In the genomic region with DNA sequence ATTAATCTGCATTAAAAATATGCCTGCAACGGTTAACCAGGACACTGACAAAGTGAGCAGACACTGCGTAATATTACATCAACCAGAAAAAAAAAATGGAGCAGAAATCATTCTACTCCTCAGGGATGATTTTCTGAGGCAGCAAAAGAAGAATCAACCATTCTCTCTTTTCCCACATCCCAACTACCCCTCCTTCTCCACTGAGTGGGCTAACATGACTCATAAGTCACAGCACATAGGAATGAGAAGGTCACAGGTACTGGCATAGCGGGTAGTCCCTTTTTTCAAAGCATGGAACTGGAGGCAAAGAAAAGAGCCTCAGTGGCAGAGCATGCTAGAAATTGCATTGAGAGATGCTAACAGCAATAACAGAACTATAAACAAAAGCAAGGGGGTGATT, we compare ENCODE assay signal across 25 cellular contexts. TPM values are rescaled to one million over a fixed set of nuclear protein-coding genes. Genes with fewer than 3 reads are reported as not detected.
A peak's percentile ranks its signal among the peaks of the same experiment; 100 is the strongest.
DNase-seq lines count a peak whose midpoint lies in the region; ATAC-seq and TF ChIP-seq lines count a peak whose summit lies in the region.
"Had no signal": no experiment of that assay in that cellular context is flagged by ENCODE, and none has a peak within 500 bp of the region (broad histone marks: within the 10 kb centered on the region; RNA-seq: fewer than 3 reads in every experiment).

No MANE protein-coding gene starts in this region.

- H4K8ac ChIP-seq in mesendoderm (ENCODE audit: low read depth, low read length): no peak overlapping the region

- no peaks in the 10 kb centered on the region for H3K4me1 ChIP-seq in HEK293 (ENCODE audit: control insufficient read depth, insufficient read depth, low read length)
- no peaks in the 10 kb centered on the region for H3K4me1 ChIP-seq in mesendoderm (ENCODE audit: control insufficient read depth, low read depth, low read length)
- H3K4me1 ChIP-seq: gastroesophageal sphincter, pancreas had no signal

- no peak overlapping the region for H2BK120ac ChIP-seq in mesendoderm (ENCODE audit: low read depth, low read length)

- no peaks in the 10 kb centered on the region for H3K79me1 ChIP-seq in mesendoderm (ENCODE audit: low read length)

- H3K9me3 ChIP-seq in HEK293 (ENCODE audit: control insufficient read depth, insufficient read depth, low read depth, low read length): no peaks in the 10 kb centered on the region
- H3K9me3 ChIP-seq: gastroesophageal sphincter, pancreas, tibial nerve had no signal

- H2BK15ac ChIP-seq in mesendoderm (replicated peaks; ENCODE audit: low read depth): no peak overlapping the region

- no peaks in the 10 kb centered on the region for H3K27me3 ChIP-seq in mesendoderm (ENCODE audit: insufficient read depth, low read length, poor library complexity)
- H3K27me3 ChIP-seq: gastroesophageal sphincter, pancreas, tibial nerve had no signal

- no peak overlapping the region for H2AK5ac ChIP-seq in mesendoderm (ENCODE audit: low read length)

- no CpG with 5 or more reads among the region's 3 CpGs for WGBS in mesendoderm (ENCODE audit: extremely low coverage, insufficient coverage, low lambda C conversion rate)

- H3K27ac Mint-ChIP-seq in activated naive CD4-positive, alpha-beta T cell treated with anti-CD3 and anti-CD28 coated beads, Interleukin-2, amount 50 U/mL, for 72 hours: no peak overlapping the region
- H3K27ac Mint-ChIP-seq: activated CD4-positive, alpha-beta memory T cell treated with anti-CD3 and anti-CD28 coated beads for 36 hours; nephron; stimulated activated naive CD8-positive, alpha-beta T cell treated with anti-CD3 and anti-CD28 coated beads, Interleukin-15, Interleukin-2, amounts not matched to agents 100 ng/mL and 50 ng/mL, for 24 hours; T-helper 17 cell had no signal

- H3K23ac ChIP-seq in mesendoderm (ENCODE audit: low read length): no peak overlapping the region

- POLR2A ChIA-PET in HEK293 (lab: Yijun Ruan, JAX): no interaction called here

- H3K36me3 ChIP-seq in HEK293 (ENCODE audit: control insufficient read depth in 2 of 2, insufficient read depth in 1 of 2, low read length in 2 of 2) (no peaks in the 10 kb centered on the region), mesendoderm (ENCODE audit: control insufficient read depth, insufficient read depth, low read length) (no peaks in the 10 kb centered on the region)
- H3K36me3 ChIP-seq: gastroesophageal sphincter, pancreas, tibial nerve, WERI-Rb-1 had no signal

- peak; percentile 13 for DNase-seq in Daoy (ENCODE audit: low read depth)
- DNase-seq in SW480 (ENCODE audit: low spot score): peak; percentile 55
- peak; percentile 42 for DNase-seq in mesendoderm
- no peak for DNase-seq in activated naive CD4-positive, alpha-beta T cell treated with anti-CD3 and anti-CD28 coated beads, Interleukin-2, amount 50 U/mL, for 72 hours (ENCODE audit: low spot score in 2 of 2)
- DNase-seq in GM20000 (ENCODE audit: low spot score): no peak
- no peak for DNase-seq in putamen (ENCODE audit: low spot score)
- DNase-seq: activated CD4-positive, alpha-beta memory T cell treated with anti-CD3 and anti-CD28 coated beads for 36 hours; activated gamma-delta T cell treated with Interleukin-2 at 50 U/mL for 16 hours; activated T-cell treated with anti-CD3 and anti-CD28 coated beads for 4 hours; amniotic stem cell; central memory CD4-positive, alpha-beta T cell; NCI-H1417 treated with DMSO at 0.1 percent for 48 hours; NCI-H2171 treated with DMSO at 0.1 percent for 48 hours; NCI-H69; pancreas; small intestine; stimulated activated CD4-positive, alpha-beta T cell treated with anti-CD3 and anti-CD28 coated beads, Interleukin-4, amount 100 ng/mL, for 1 hour; T-helper 17 cell; WERI-Rb-1 had no signal

- H3K18ac ChIP-seq in mesendoderm (ENCODE audit: low read length): no peak overlapping the region

- CTCF ChIA-PET in HEK293 (lab: Yijun Ruan, JAX): interaction anchor here (0.7 kb wide), 2 partner anchors 148 to 153 kb away, joined by 3 to 4 read pairs; no protein-coding TSS in a partner anchor

- no peak overlapping the region for H2BK5ac ChIP-seq in mesendoderm (ENCODE audit: low read length)

- no peak overlapping the region for H3K4me3 ChIP-seq in HEK293 (ENCODE audit: low read depth, low read length)
- no peak overlapping the region for H3K4me3 ChIP-seq in mesendoderm (ENCODE audit: low read length)
- H3K4me3 ChIP-seq: gastroesophageal sphincter, pancreas, tibial nerve had no signal

- H3K9me3 Mint-ChIP-seq in activated naive CD4-positive, alpha-beta T cell treated with anti-CD3 and anti-CD28 coated beads, Interleukin-2, amount 50 U/mL, for 72 hours: no peaks in the 10 kb centered on the region
- H3K9me3 Mint-ChIP-seq: activated CD4-positive, alpha-beta memory T cell treated with anti-CD3 and anti-CD28 coated beads for 36 hours; stimulated activated naive CD8-positive, alpha-beta T cell treated with anti-CD3 and anti-CD28 coated beads, Interleukin-15, Interleukin-2, amounts not matched to agents 100 ng/mL and 50 ng/mL, for 24 hours had no signal

- no peak overlapping the region for H3K56ac ChIP-seq in mesendoderm (ENCODE audit: low read length)

- no peak overlapping the region for H4K5ac ChIP-seq in mesendoderm (ENCODE audit: low read length)

- H3K36me3 Mint-ChIP-seq in activated naive CD4-positive, alpha-beta T cell treated with anti-CD3 and anti-CD28 coated beads, Interleukin-2, amount 50 U/mL, for 72 hours: peaks cover 0 to 6% of the 10 kb centered on the region in 2 donors
- H3K36me3 Mint-ChIP-seq: activated CD4-positive, alpha-beta memory T cell treated with anti-CD3 and anti-CD28 coated beads for 36 hours had no signal

- no peaks in the 10 kb centered on the region for H3K79me2 ChIP-seq in mesendoderm (ENCODE audit: control insufficient read depth, insufficient read depth, low read length)

- no peak overlapping the region for H3K4me2 ChIP-seq in mesendoderm (ENCODE audit: low read length)

- no peak overlapping the region for H3K4ac ChIP-seq in mesendoderm (ENCODE audit: low read depth, low read length)

- no peak overlapping the region for H3K9ac ChIP-seq in mesendoderm (ENCODE audit: low read length)

- no peak for ATAC-seq in activated naive CD4-positive, alpha-beta T cell treated with anti-CD3 and anti-CD28 coated beads, Interleukin-2, amount 50 U/mL, for 72 hours
- ATAC-seq: gastroesophageal sphincter, left lobe of liver, pancreas, T-helper 17 cell had no signal

- TF ChIP-seq CTCF in HEK293 (tag by site-specific recombination; IDR thresholded peaks at IDR 0.05): no peak
- no peak for TF ChIP-seq CTCF in GM20000 (IDR thresholded peaks at IDR 0.05; ENCODE audit: extremely low read depth, missing control alignments)

- H3K27ac ChIP-seq in HEK293 (ENCODE audit: extremely low read depth, low read depth, low read length) (no peak overlapping the region), mesendoderm (ENCODE audit: low read depth, low read length) (no peak overlapping the region)
- H3K27ac ChIP-seq: gastroesophageal sphincter, pancreas, tibial nerve, WERI-Rb-1 had no signal

TF ChIP-seq in HEK293, 187 proteins besides CTCF, POLR2A, EP300 and RAD21:
- TF ChIP-seq ZNF23 (tag by site-specific recombination; IDR thresholded peaks at IDR 0.05; ENCODE audit: borderline replicate concordance): no peak
- TF ChIP-seq ZNF302 (tag by site-specific recombination; IDR thresholded peaks at IDR 0.05; ENCODE audit: low read depth): no peak
- TF ChIP-seq PRDM10 (tag by site-specific recombination; IDR thresholded peaks at IDR 0.05): peak; percentile 30; the same call in 1 of the 2 replicates
- no peak for TF ChIP-seq ZNF791 (tag by site-specific recombination; IDR thresholded peaks at IDR 0.05)
TF ChIP-seq in HEK293: peak in this region for 1.

RNA-seq across cellular contexts. Expression of gene TSPYL6, which starts 54.3 kb away (rescaled TPM):
- not detected in 2 replicates for total RNA-seq in Daoy (2014; rRNA removed; shearing (Covaris generic))
- polyA plus RNA-seq in mesendoderm (2013, experiment 1 of 2): not detected
- polyA plus RNA-seq in mesendoderm (2013, experiment 2 of 2): not detected
- total RNA-seq in activated naive CD4-positive, alpha-beta T cell treated with anti-CD3 and anti-CD28 coated beads, Interleukin-2, amount 50 U/mL, for 72 hours: not detected
- total RNA-seq: activated CD4-positive, alpha-beta memory T cell treated with anti-CD3 and anti-CD28 coated beads for 36 hours; left lobe of liver; T-helper 17 cell had no signal
- polyA plus RNA-seq: pancreas, small intestine had no signal

Comparison
In these comparisons a context has a peak if more than half of its experiments do, and no peak if none do; other contexts are left out.
1. DNase-seq: peak in Daoy (single experiment), SW480 (single experiment) and mesendoderm (single experiment); none in activated naive CD4-positive, alpha-beta T cell treated with anti-CD3 and anti-CD28 coated beads, Interleukin-2, amount 50 U/mL, for 72 hours (0 of 2), GM20000 (single experiment) and putamen (single experiment).